In genomic region chr20:483791-484644, GRCh38 we compare ENCODE assay signal across 16 cellular contexts. TPM values are rescaled to one million over a fixed set of nuclear protein-coding genes. Genes with fewer than 3 reads are reported as not detected.
DNase-seq lines count a peak whose midpoint lies in the region; ATAC-seq and TF ChIP-seq lines count a peak whose summit lies in the region.
"Had no signal": no experiment of that assay in that cellular context is flagged by ENCODE, and none has a peak within 500 bp of the region (broad histone marks: within the 10 kb centered on the region; RNA-seq: fewer than 3 reads in every experiment).

No MANE protein-coding gene starts in this region.

- H3K27me3 ChIP-seq in SJCRH30 (no peaks in the 10 kb centered on the region), heart left ventricle (no peaks in the 10 kb centered on the region)
- H3K27me3 ChIP-seq: stomach had no signal

- H3K4me1 ChIP-seq in SJCRH30: no peaks in the 10 kb centered on the region
- H3K4me1 ChIP-seq in heart left ventricle: peaks cover 0 to 19% (median 4%) of the 10 kb centered on the region in 12 donors

- H3K4me3 ChIP-seq in SJCRH30 (no peak overlapping the region), heart left ventricle (no peak overlapping the region)
- H3K4me3 ChIP-seq: stomach had no signal

- intact Hi-C loops in heart left ventricle (cut with DNase I): no loop called here
- intact Hi-C loops in posterior vena cava (cut with DNase I): no loop called here

- ATAC-seq in heart left ventricle: peak; percentile 92 to 94 (median 94)
- no peak for ATAC-seq in HG02571 (IDR thresholded peaks at IDR 0.05; ENCODE audit: unreplicated experiment)
- ATAC-seq in GM18519 (IDR thresholded peaks at IDR 0.05; ENCODE audit: low FRiP score, unreplicated experiment): no peak

- TF ChIP-seq POLR2A in heart left ventricle (IDR thresholded peaks at IDR 0.05): no peak

- peaks cover 58% of the 10 kb centered on the region for H3K36me3 ChIP-seq in SJCRH30
- H3K36me3 ChIP-seq in heart left ventricle: peaks cover 0 to 97% (median 84%) of the 10 kb centered on the region in 9 donors

- TF ChIP-seq CTCF in heart left ventricle (IDR thresholded peaks at IDR 0.05): no peak

- WGBS in heart left ventricle, 4 donors: 45 to 58% (median 49%) methylated on average over 9 of the region's 9 CpGs

- no peaks in the 10 kb centered on the region for H3K9me3 ChIP-seq in SJCRH30 (replicated peaks)
- H3K9me3 ChIP-seq in heart left ventricle: no peaks in the 10 kb centered on the region
- H3K9me3 ChIP-seq: stomach had no signal

- H3K27ac ChIP-seq in SJCRH30 (no peak overlapping the region), heart left ventricle (peak overlapping the region in 2 of 12 donors; percentile 20 to 32)
- H3K27ac ChIP-seq: stomach had no signal

- peak; percentile 73 for DNase-seq in LHCN-M2 (ENCODE audit: low read depth)
- peak; percentile 29 to 44 for DNase-seq in SJCRH30
- DNase-seq in heart left ventricle: peak; percentile 55 to 77 (median 59)
- DNase-seq in posterior vena cava (ENCODE audit: low spot score): peak; percentile 83
- DNase-seq in SKM-1 treated with dmso at 0.1 percent for 144 hours (lab: John Stamatoyannopoulos, UW; ENCODE audit: unreplicated experiment): no peak
- DNase-seq in middle frontal gyrus (ENCODE audit: extremely low spot score, low spot score): no peak
- DNase-seq: activated CD8-positive, alpha-beta memory T cell treated with anti-CD3 and anti-CD28 coated beads, Interleukin-2, amount 50 U/mL, for 48 hours; activated naive CD4-positive, alpha-beta T cell treated with anti-CD3 and anti-CD28 coated beads, Interleukin-2, amount 10 ng/mL, durations not matched to agents 7 days and 5 days; CD8-positive, alpha-beta memory T cell; HCEC 1CT; NCI-H510A treated with DMSO at 0.1 percent for 48 hours; OCI-M1; stomach; T1000 had no signal

RNA-seq across cellular contexts. Expression of gene TBC1D20, which starts 21.7 kb away (rescaled TPM):
- total RNA-seq in LHCN-M2 (2014; rRNA removed) (30.0 and 34.6 TPM in 2 replicates), heart left ventricle (10 to 100 TPM; 19.0 to 38.9 (median 26.3) TPM), posterior vena cava (10 to 100 TPM; 28.7 to 33.0 TPM)
- polyA plus RNA-seq in LHCN-M2 (2012): 26.7 TPM
- 31.8 and 33.0 TPM in 2 replicates for total RNA-seq in SJCRH30 (2014; rRNA removed; shearing (Covaris generic))
- 10 to 100 TPM in 1 of 2 donors, 1 to 10 TPM in 1; 9.3 to 25.5 TPM for polyA plus RNA-seq in heart left ventricle

RNA-seq across cellular contexts. Expression of gene CSNK2A1, which starts 59.6 kb away (rescaled TPM):
- 116 and 137 TPM in 2 replicates for total RNA-seq in LHCN-M2 (2014; rRNA removed)
- polyA plus RNA-seq in LHCN-M2 (2012): 50.2 TPM
- total RNA-seq in SJCRH30 (2014; rRNA removed; shearing (Covaris generic)): 167 and 200 TPM in 2 replicates
- total RNA-seq in heart left ventricle: 100 to 1,000 TPM; 107 to 136 (median 126) TPM
- polyA plus RNA-seq in heart left ventricle: 10 to 100 TPM; 30.3 to 72.1 TPM
- 10 to 100 TPM; 71.4 to 74.8 TPM for total RNA-seq in posterior vena cava

Comparison
In these comparisons a context has a peak if more than half of its experiments do, and no peak if none do; other contexts are left out.
1. DNase-seq: peak in LHCN-M2 (single experiment), SJCRH30 (2 of 2), heart left ventricle (5 of 5) and posterior vena cava (single experiment); none in SKM-1 treated with dmso at 0.1 percent for 144 hours (single experiment) and middle frontal gyrus (single experiment).
2. ATAC-seq: peak in heart left ventricle (4 of 4); none in HG02571 (single experiment) and GM18519 (single experiment).